Comparison of ENCODE assay signal across 15 cellular contexts in the genomic region with DNA sequence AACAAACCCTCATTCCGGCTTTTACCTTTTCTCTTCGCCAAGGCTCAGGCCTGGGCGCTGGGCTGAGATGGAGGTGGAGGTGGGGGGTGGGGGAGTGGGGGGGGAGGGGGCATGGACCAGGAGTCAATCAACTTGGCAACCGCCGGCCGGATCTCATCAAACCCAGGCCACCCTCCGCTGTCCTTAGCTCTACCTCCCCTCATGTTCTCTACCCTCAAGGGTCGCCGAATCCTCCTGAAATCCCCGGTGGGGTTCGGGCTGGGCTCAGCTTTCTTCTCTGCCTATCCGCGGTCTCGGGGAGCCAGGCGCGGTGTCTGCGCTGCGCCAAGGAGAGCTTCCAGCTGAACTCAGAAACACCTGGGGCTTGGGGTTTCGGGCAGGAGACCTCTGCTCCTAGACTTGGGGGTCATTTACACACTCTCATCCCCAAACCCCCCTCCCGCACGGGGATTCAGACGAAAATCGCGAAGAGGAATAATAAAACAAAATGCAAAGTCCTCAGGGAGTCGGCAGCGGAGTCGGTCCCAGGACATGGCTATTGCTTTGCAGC. TPM values are rescaled to one million over a fixed set of nuclear protein-coding genes. Genes with fewer than 3 reads are reported as not detected.
DNase-seq lines count a peak whose midpoint lies in the region; ATAC-seq and TF ChIP-seq lines count a peak whose summit lies in the region.
"Had no signal": no experiment of that assay in that cellular context is flagged by ENCODE, and none has a peak within 500 bp of the region (broad histone marks: within the 10 kb centered on the region; RNA-seq: fewer than 3 reads in every experiment).

No MANE protein-coding gene starts in this region.

- no peak overlapping the region for H3K27ac Mint-ChIP-seq in CD4-positive, CD25-positive, alpha-beta regulatory T cell
- H3K27ac Mint-ChIP-seq in naive B cell: peak overlapping the region in 4 of 6 donors; percentile 43 to 94 (median 83)

- no peak for ATAC-seq in CD4-positive, CD25-positive, alpha-beta regulatory T cell (ENCODE audit: low read depth in 2 of 2)
- ATAC-seq in naive B cell (ENCODE audit: low read depth in 2 of 2) (no peak), heart right ventricle (no peak), GM19324 (IDR thresholded peaks at IDR 0.05; ENCODE audit: low FRiP score, unreplicated experiment) (no peak)

- H3K36me3 Mint-ChIP-seq in CD4-positive, CD25-positive, alpha-beta regulatory T cell: no peaks in the 10 kb centered on the region
- peaks cover 0 to under 1% of the 10 kb centered on the region in 2 donors for H3K36me3 Mint-ChIP-seq in naive B cell

- H3K27me3 ChIP-seq in CD4-positive, CD25-positive, alpha-beta regulatory T cell (ENCODE audit: control insufficient read depth, insufficient read depth, low read length): peaks cover 43% of the 10 kb centered on the region
- H3K27me3 ChIP-seq in H7 (ENCODE audit: control insufficient read depth, insufficient read depth, low read length) (peaks cover 89% of the 10 kb centered on the region), ectodermal cell (ENCODE audit: control insufficient read depth, insufficient read depth, low read length, poor library complexity, severe bottlenecking) (peaks cover 99% of the 10 kb centered on the region), heart right ventricle (peaks cover 49 to 100% (median 89%) of the 10 kb centered on the region in 7 donors)

- intact Hi-C loops in heart right ventricle (cut with DNase I): loop anchor here in 4 of 10 donors (10.0 kb wide), 2 partner anchors 407 to 927 kb away; no protein-coding TSS in a partner anchor

- no peak overlapping the region for H3K4me3 ChIP-seq in CD4-positive, CD25-positive, alpha-beta regulatory T cell (ENCODE audit: low read depth, low read length)
- H3K4me3 ChIP-seq in H7 (ENCODE audit: insufficient read depth, low read depth, low read length) (peak overlapping the region; percentile 24), ectodermal cell (ENCODE audit: insufficient read depth, low read depth, low read length) (peak overlapping the region; percentile 24), heart right ventricle (no peak overlapping the region)
- H3K4me3 ChIP-seq: HAP-1, left ventricle myocardium inferior had no signal

- no peaks in the 10 kb centered on the region for H3K9me3 ChIP-seq in CD4-positive, CD25-positive, alpha-beta regulatory T cell (ENCODE audit: control insufficient read depth in 2 of 2, low read length in 2 of 2)
- H3K9me3 ChIP-seq in ectodermal cell (ENCODE audit: control insufficient read depth, low read length) (no peaks in the 10 kb centered on the region), heart right ventricle (no peaks in the 10 kb centered on the region)
- H3K9me3 ChIP-seq: HAP-1, left ventricle myocardium inferior had no signal

- peaks cover 86% of the 10 kb centered on the region for H3K27me3 Mint-ChIP-seq in CD4-positive, CD25-positive, alpha-beta regulatory T cell
- H3K27me3 Mint-ChIP-seq in naive B cell: peaks cover 48 to 97% (median 73%) of the 10 kb centered on the region in 3 donors

- no peaks in the 10 kb centered on the region for H3K36me3 ChIP-seq in CD4-positive, CD25-positive, alpha-beta regulatory T cell (ENCODE audit: control insufficient read depth, insufficient read depth, low read length)
- H3K36me3 ChIP-seq in H7 (replicated peaks; ENCODE audit: control insufficient read depth, insufficient read depth, low read length): no peaks in the 10 kb centered on the region
- H3K36me3 ChIP-seq in ectodermal cell (ENCODE audit: control insufficient read depth, insufficient read depth, low read length): no peaks in the 10 kb centered on the region
- no peaks in the 10 kb centered on the region for H3K36me3 ChIP-seq in heart right ventricle
- H3K36me3 ChIP-seq: HAP-1, left ventricle myocardium inferior had no signal

- H3K27ac ChIP-seq in CD4-positive, CD25-positive, alpha-beta regulatory T cell (ENCODE audit: insufficient read depth, low read length, poor library complexity, severe bottlenecking): no peak overlapping the region
- H3K27ac ChIP-seq in ectodermal cell (ENCODE audit: insufficient read depth, low read depth, low read length, poor library complexity, severe bottlenecking) (no peak overlapping the region), heart right ventricle (no peak overlapping the region)
- H3K27ac ChIP-seq: KMS-11, left ventricle myocardium inferior had no signal

- peak overlapping the region; percentile 54 to 90 (median 62) for H3K4me3 Mint-ChIP-seq in CD4-positive, CD25-positive, alpha-beta regulatory T cell
- peak overlapping the region; percentile 15 to 79 (median 58) for H3K4me3 Mint-ChIP-seq in naive B cell

- DNase-seq in CD4-positive, CD25-positive, alpha-beta regulatory T cell: no peak
- DNase-seq in H7: peak; percentile 70
- no peak for DNase-seq in naive B cell
- no peak for DNase-seq in heart right ventricle
- DNase-seq in activated naive CD4-positive, alpha-beta T cell treated with anti-CD3 and anti-CD28 coated beads, Interleukin-2, amount 50 U/mL, for 16 hours: no peak
- no peak for DNase-seq in ureter (ENCODE audit: low spot score)
- DNase-seq: amygdala, erythroblast, left ventricle myocardium inferior, NCI-H1105 treated with DMSO at 0.1 percent for 48 hours had no signal

- peaks cover 0 to 8% (median 0%) of the 10 kb centered on the region in 7 donors for H3K9me3 Mint-ChIP-seq in CD4-positive, CD25-positive, alpha-beta regulatory T cell
- peaks cover 0 to 17% (median 4%) of the 10 kb centered on the region in 7 donors for H3K9me3 Mint-ChIP-seq in naive B cell

- H3K4me1 ChIP-seq in CD4-positive, CD25-positive, alpha-beta regulatory T cell (ENCODE audit: control insufficient read depth, insufficient read depth, low read length, poor library complexity, severe bottlenecking): peaks cover 46% of the 10 kb centered on the region
- H3K4me1 ChIP-seq in ectodermal cell (ENCODE audit: control insufficient read depth, insufficient read depth, low read length): peaks cover 54% of the 10 kb centered on the region
- H3K4me1 ChIP-seq in heart right ventricle: peaks cover 8 to 72% (median 50%) of the 10 kb centered on the region in 9 donors
- H3K4me1 ChIP-seq: HAP-1 had no signal

- WGBS in ectodermal cell, 2 experiments: 1 to 2% methylated on average over 24 to 26 of the region's 27 CpGs
- 2% methylated on average over 27 of the region's 27 CpGs for WGBS in heart right ventricle, 2 donors

- TF ChIP-seq CTCF in heart right ventricle (IDR thresholded peaks at IDR 0.05): no peak

- peaks cover 0 to 49% (median 14%) of the 10 kb centered on the region in 4 donors for H3K4me1 Mint-ChIP-seq in CD4-positive, CD25-positive, alpha-beta regulatory T cell
- peaks cover 31 to 54% (median 48%) of the 10 kb centered on the region in 3 donors for H3K4me1 Mint-ChIP-seq in naive B cell

RNA-seq across cellular contexts. Expression of a gene that starts 2.5 kb away (rescaled TPM):
- not detected for total RNA-seq in CD4-positive, CD25-positive, alpha-beta regulatory T cell
- polyA plus RNA-seq in CD4-positive, CD25-positive, alpha-beta regulatory T cell: not detected
- 8.0 and 25.0 TPM in 2 replicates for total RNA-seq in H7 (2014; rRNA removed; shearing (Covaris generic))
- 1.7 TPM for polyA plus RNA-seq in ectodermal cell (2013, experiment 1 of 4)
- 1.9 TPM for polyA plus RNA-seq in ectodermal cell (2013, experiment 2 of 4)
- polyA plus RNA-seq in ectodermal cell (2013, experiment 3 of 4): 4.2 TPM
- 2.4 TPM for polyA plus RNA-seq in ectodermal cell (2013, experiment 4 of 4)
- polyA plus RNA-seq in naive B cell (ENCODE audit: low read depth in 6 of 6) (not detected), heart right ventricle (not detected)
- total RNA-seq in heart right ventricle (under 1 TPM in 1 of 10 donors, not detected in 9; 0.20 TPM), ureter (not detected)
- total RNA-seq: left ventricle myocardium inferior, osteocyte had no signal

Comparison
In these comparisons a context has a peak if more than half of its experiments do, and no peak if none do; other contexts are left out.
1. H3K4me3 ChIP-seq: peak in H7 (single experiment) and ectodermal cell (single experiment); none in CD4-positive, CD25-positive, alpha-beta regulatory T cell (single experiment) and heart right ventricle (0 of 10).
2. H3K27ac Mint-ChIP-seq: peak in naive B cell (4 of 6); none in CD4-positive, CD25-positive, alpha-beta regulatory T cell (0 of 3).